ENCODE assay signal across 18 cellular contexts in the genomic region with DNA sequence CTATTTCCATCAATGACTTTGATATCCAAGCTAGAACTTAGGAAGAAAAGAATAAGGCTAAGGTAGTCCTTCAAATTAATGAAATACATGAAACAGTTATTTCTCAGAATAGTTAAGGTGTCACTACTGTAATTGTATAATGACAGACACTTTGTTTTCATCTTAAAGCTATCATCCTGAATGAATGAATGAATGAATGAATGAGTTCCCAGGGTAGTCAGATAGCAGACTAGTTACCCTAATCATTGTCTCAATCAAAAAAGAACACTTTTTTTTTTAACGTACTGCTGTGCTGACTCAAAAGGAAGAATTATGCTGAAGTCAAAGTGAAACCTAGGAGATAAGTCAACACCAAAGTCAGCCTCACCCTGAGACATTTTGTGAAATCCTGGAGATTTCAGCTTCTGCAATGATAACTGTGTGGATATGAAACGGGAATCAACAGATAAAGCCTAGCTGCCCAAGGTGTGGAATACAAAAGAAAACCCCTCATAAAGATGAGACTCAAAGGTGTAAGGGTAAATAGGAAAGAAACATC.
DNase-seq lines count a peak whose midpoint lies in the region; ATAC-seq, FAIRE-seq and TF ChIP-seq lines count a peak whose summit lies in the region.
"Had no signal": no experiment of that assay in that cellular context is flagged by ENCODE, and none has a peak within 500 bp of the region (broad histone marks: within the 10 kb centered on the region; RNA-seq: fewer than 3 reads in every experiment).

No MANE protein-coding gene starts in this region.

- H3K9ac ChIP-seq in OCI-LY3 (ENCODE audit: low read length) (no peak overlapping the region), astrocyte (ENCODE audit: low read length) (no peak overlapping the region)
- H3K9ac ChIP-seq: BLaER1 treated with 17β-estradiol and CSF1 and Interleukin-3, amounts not matched to agents 10 nM and 100 nM had no signal

- peaks cover 16% of the 10 kb centered on the region for H3K4me1 ChIP-seq in OCI-LY3 (ENCODE audit: low read length)
- no peaks in the 10 kb centered on the region for H3K4me1 ChIP-seq in astrocyte (ENCODE audit: insufficient read depth, low read length)
- H3K4me1 ChIP-seq: BLaER1 treated with 17β-estradiol and CSF1 and Interleukin-3, amounts not matched to agents 10 nM and 100 nM had no signal

- no peaks in the 10 kb centered on the region for H4K20me1 ChIP-seq in OCI-LY3 (ENCODE audit: insufficient read depth, low read length)
- no peaks in the 10 kb centered on the region for H4K20me1 ChIP-seq in astrocyte (ENCODE audit: insufficient read depth, low read length)
- H4K20me1 ChIP-seq: BLaER1 treated with 17β-estradiol and CSF1 and Interleukin-3, amounts not matched to agents 10 nM and 100 nM had no signal

- TF ChIP-seq CTCF in OCI-LY3 (IDR thresholded peaks at IDR 0.05; ENCODE audit: low read depth, low read length), result no peak
- no peak for TF ChIP-seq CTCF in astrocyte (IDR thresholded peaks at IDR 0.05; ENCODE audit: insufficient read depth, low read depth, low read length)
- no peak for TF ChIP-seq CTCF in GM13977 (IDR thresholded peaks at IDR 0.05; ENCODE audit: extremely low read depth, insufficient read depth, missing control alignments)

- intact Hi-C loops in activated CD4-positive, alpha-beta T cell treated with anti-CD3 and anti-CD28 coated beads for 36 hours (cut with DNase I, micrococcal nuclease), result no loop called here

- no peak overlapping the region for H3K4me3 Mint-ChIP-seq in activated CD4-positive, alpha-beta T cell treated with anti-CD3 and anti-CD28 coated beads for 36 hours
- no peak overlapping the region for H3K4me3 Mint-ChIP-seq in astrocyte (ENCODE audit: unreplicated experiment)
- H3K4me3 Mint-ChIP-seq: CD4-positive, alpha-beta T cell; HFFc6 had no signal

- H3K4me2 ChIP-seq in OCI-LY3 (ENCODE audit: low read length) (peak overlapping the region; percentile 36), astrocyte (ENCODE audit: low read length) (no peak overlapping the region)
- H3K4me2 ChIP-seq: BLaER1 treated with 17β-estradiol and CSF1 and Interleukin-3, amounts not matched to agents 10 nM and 100 nM had no signal

- H3K27ac Mint-ChIP-seq in activated CD4-positive, alpha-beta T cell treated with anti-CD3 and anti-CD28 coated beads for 36 hours, result no peak overlapping the region
- no peak overlapping the region for H3K27ac Mint-ChIP-seq in astrocyte (ENCODE audit: unreplicated experiment)
- H3K27ac Mint-ChIP-seq: CD4-positive, alpha-beta T cell; HFFc6 had no signal

- H3K4me1 Mint-ChIP-seq in activated CD4-positive, alpha-beta T cell treated with anti-CD3 and anti-CD28 coated beads for 36 hours, result peaks cover 6% of the 10 kb centered on the region
- no peaks in the 10 kb centered on the region for H3K4me1 Mint-ChIP-seq in astrocyte (ENCODE audit: low read depth, unreplicated experiment)

- peak; percentile 36 for ATAC-seq in activated CD4-positive, alpha-beta T cell treated with anti-CD3 and anti-CD28 coated beads for 36 hours
- no peak for ATAC-seq in GM18519 (IDR thresholded peaks at IDR 0.05; ENCODE audit: low FRiP score, unreplicated experiment)
- ATAC-seq: HepG2 had no signal

- H2AFZ ChIP-seq in OCI-LY3 (ENCODE audit: low read depth, low read length) (no peak overlapping the region), astrocyte (ENCODE audit: low read depth, low read length) (no peak overlapping the region)

- in situ Hi-C loops in GM13977 (cut with MboI; ENCODE audit: low pct_unique_long_range_greater_than_20kb, low sequenced_read_pairs, unreplicated experiment), result no loop called here

- FAIRE-seq in astrocyte (lab: Jason Lieb, UNC) (peak; percentile 17), urothelium cell line (lab: Jason Lieb, UNC) (no peak)
- FAIRE-seq: GM12891, HepG2, HTR-8/SVneo had no signal

- H3K4me3 ChIP-seq in OCI-LY3 (ENCODE audit: low read length) (no peak overlapping the region), astrocyte (ENCODE audit: insufficient read depth, low read depth, low read length) (no peak overlapping the region)
- H3K4me3 ChIP-seq: BLaER1 treated with 17β-estradiol and CSF1 and Interleukin-3, amounts not matched to agents 10 nM and 100 nM had no signal

- H3K36me3 ChIP-seq in OCI-LY3 (replicated peaks; ENCODE audit: low read depth, low read length) (no peaks in the 10 kb centered on the region), astrocyte (ENCODE audit: insufficient read depth, low read length) (no peaks in the 10 kb centered on the region)
- H3K36me3 ChIP-seq: BLaER1 treated with 17β-estradiol and CSF1 and Interleukin-3, amounts not matched to agents 10 nM and 100 nM had no signal

- no peaks in the 10 kb centered on the region for H3K27me3 Mint-ChIP-seq in activated CD4-positive, alpha-beta T cell treated with anti-CD3 and anti-CD28 coated beads for 36 hours
- H3K27me3 Mint-ChIP-seq in astrocyte (ENCODE audit: low read depth, unreplicated experiment), result no peaks in the 10 kb centered on the region
- H3K27me3 Mint-ChIP-seq: CD4-positive, alpha-beta T cell had no signal

- POLR2A ChIA-PET in activated CD4-positive, alpha-beta T cell treated with anti-CD3 and anti-CD28 coated beads for 36 hours (lab: Charles Lee), result no interaction called here

- H3K9me3 Mint-ChIP-seq in activated CD4-positive, alpha-beta T cell treated with anti-CD3 and anti-CD28 coated beads for 36 hours (ENCODE audit: low read depth), result no peaks in the 10 kb centered on the region
- no peaks in the 10 kb centered on the region for H3K9me3 Mint-ChIP-seq in astrocyte (ENCODE audit: unreplicated experiment)
- H3K9me3 Mint-ChIP-seq: CD4-positive, alpha-beta T cell; HFFc6 had no signal

- no peaks in the 10 kb centered on the region for H3K36me3 Mint-ChIP-seq in activated CD4-positive, alpha-beta T cell treated with anti-CD3 and anti-CD28 coated beads for 36 hours (ENCODE audit: low read depth)
- H3K36me3 Mint-ChIP-seq in astrocyte (ENCODE audit: low read depth, unreplicated experiment), result no peaks in the 10 kb centered on the region

- H3K9me3 ChIP-seq in OCI-LY3 (ENCODE audit: insufficient read depth, low read length) (no peaks in the 10 kb centered on the region), astrocyte (ENCODE audit: insufficient read depth, low read depth, low read length) (no peaks in the 10 kb centered on the region)
- H3K9me3 ChIP-seq: BLaER1 treated with 17β-estradiol and CSF1 and Interleukin-3, amounts not matched to agents 10 nM and 100 nM had no signal

- no peak for DNase-seq in activated CD4-positive, alpha-beta T cell treated with anti-CD3 and anti-CD28 coated beads for 36 hours
- DNase-seq in activated CD4-positive, alpha-beta T cell treated with anti-CD3 and anti-CD28 coated beads for 1 hour, result no peak
- DNase-seq in astrocyte (ENCODE audit: low read depth) (no peak), GM13977 (ENCODE audit: low spot score) (no peak), urothelium cell line (ENCODE audit: low spot score) (no peak)
- DNase-seq: AML-193; Calu3; CD4-positive, alpha-beta T cell; DMS 273 treated with DMSO at 0.1 percent for 48 hours; HCEC 1CT; HFFc6 had no signal

- CTCF ChIA-PET in activated CD4-positive, alpha-beta T cell treated with anti-CD3 and anti-CD28 coated beads for 36 hours (lab: Charles Lee), result no interaction called here

- H3K27ac ChIP-seq in OCI-LY3 (ENCODE audit: low read length) (no peak overlapping the region), astrocyte (ENCODE audit: low read depth, low read length) (no peak overlapping the region)
- H3K27ac ChIP-seq: 22Rv1; BLaER1 treated with 17β-estradiol and CSF1 and Interleukin-3, amounts not matched to agents 10 nM and 100 nM had no signal

- H3K79me2 ChIP-seq in OCI-LY3 (ENCODE audit: low read length), result no peaks in the 10 kb centered on the region
- no peaks in the 10 kb centered on the region for H3K79me2 ChIP-seq in astrocyte (ENCODE audit: insufficient read depth, low read length)

- no peaks in the 10 kb centered on the region for H3K27me3 ChIP-seq in OCI-LY3 (ENCODE audit: low read depth, low read length)
- H3K27me3 ChIP-seq in astrocyte (ENCODE audit: insufficient read depth, low read length), result no peaks in the 10 kb centered on the region
- H3K27me3 ChIP-seq: BLaER1 treated with 17β-estradiol and CSF1 and Interleukin-3, amounts not matched to agents 10 nM and 100 nM had no signal
